8 cellular contexts compared by ENCODE assay signal in genomic region chr17:33968350-33969044, GRCh38.
DNase-seq lines count a peak whose midpoint lies in the region; ATAC-seq, FAIRE-seq and TF ChIP-seq lines count a peak whose summit lies in the region.

No MANE protein-coding gene starts in this region.

- ATAC-seq in GM21447 (IDR thresholded peaks at IDR 0.05; ENCODE audit: unreplicated experiment): peak; percentile 78
- ATAC-seq in GM21515 (IDR thresholded peaks at IDR 0.05; ENCODE audit: unreplicated experiment): no peak
- ATAC-seq in GM21717 (IDR thresholded peaks at IDR 0.05; ENCODE audit: unreplicated experiment): no peak

- peak; percentile 40 for DNase-seq in GM12891 (ENCODE audit: insufficient read length, low spot score)
- peak; percentile 76 for DNase-seq in M059J (ENCODE audit: low read depth)
- peak; percentile 73 for DNase-seq in cerebellum (ENCODE audit: low spot score)
- no peak for DNase-seq in DMS53 (lab: John Stamatoyannopoulos, UW)
- DNase-seq in NCI-H1105 treated with DMSO at 0.1 percent for 48 hours (lab: John Stamatoyannopoulos, UW): no peak

- FAIRE-seq in GM12891 (lab: Jason Lieb, UNC): peak; percentile 91

- TF ChIP-seq POLR2A in GM12891 (IDR thresholded peaks at IDR 0.05; ENCODE audit: low read depth, low read length): no peak

TF ChIP-seq in GM12891, 5 proteins besides CTCF, POLR2A, EP300 and RAD21:
- no peak for TF ChIP-seq POLR2AphosphoS5 (IDR thresholded peaks at IDR 0.05; ENCODE audit: low read depth, low read length)
- no peak for TF ChIP-seq SPI1 (IDR thresholded peaks at IDR 0.05; ENCODE audit: low read depth, low read length)
- no peak for TF ChIP-seq PAX5 (IDR thresholded peaks at IDR 0.05; ENCODE audit: insufficient read depth, low read length, severe bottlenecking)
- TF ChIP-seq POU2F2 (IDR thresholded peaks at IDR 0.05; ENCODE audit: low read depth, low read length): no peak
- TF ChIP-seq TAF1 (IDR thresholded peaks at IDR 0.05; ENCODE audit: low read depth, low read length): no peak

Comparison
In these comparisons a context has a peak if more than half of its experiments do, and no peak if none do; other contexts are left out.
1. DNase-seq: peak in GM12891 (single experiment), M059J (single experiment) and cerebellum (single experiment); none in DMS53 (single experiment) and NCI-H1105 treated with DMSO at 0.1 percent for 48 hours (single experiment).